ENCODE assay signal across 26 cellular contexts in genomic region chr1:158984386-158984785, GRCh38. TPM values are rescaled to one million over a fixed set of nuclear protein-coding genes. Genes with fewer than 3 reads are reported as not detected.
"Had no signal": no experiment of that assay in that cellular context is flagged by ENCODE, and none has a peak within 500 bp of the region (broad histone marks: within the 10 kb centered on the region; RNA-seq: fewer than 3 reads in every experiment).

No MANE protein-coding gene starts in this region.

- H3K4me3 Mint-ChIP-seq: dendritic cell treated with granulocyte-macrophage colony-stimulating factor and Interleukin-4, amounts not matched to agents 40 ng/mL and 50 ng/mL, for 4 days; mesothelial cell of epicardium had no signal

- H3K27me3 ChIP-seq: esophagus muscularis mucosa, gastroesophageal sphincter, heart left ventricle, hepatocyte, left lung had no signal

- H3K27ac ChIP-seq: esophagus muscularis mucosa, foreskin keratinocyte, gastroesophageal sphincter, heart left ventricle, hepatocyte, left lung, lower lobe of right lung had no signal

- H3K27me3 Mint-ChIP-seq: dendritic cell treated with granulocyte-macrophage colony-stimulating factor and Interleukin-4, amounts not matched to agents 40 ng/mL and 50 ng/mL, for 4 days had no signal

- ATAC-seq: foreskin keratinocyte, gastroesophageal sphincter, heart left ventricle, left cardiac atrium, left lung, left ventricle myocardium superior, lower lobe of right lung, mucosa of descending colon had no signal

- DNase-seq: cortex of kidney; effector CD8-positive, alpha-beta T cell; foreskin keratinocyte; heart left ventricle; hypothalamus; left cardiac atrium; left lung; left ventricle myocardium superior; lower lobe of right lung; mesenchymal stem cell; mucosa of descending colon had no signal

- H3K36me3 Mint-ChIP-seq: mesothelial cell of epicardium had no signal

- H3K36me3 ChIP-seq: esophagus muscularis mucosa, gastroesophageal sphincter, heart left ventricle, left lung, lower lobe of right lung had no signal

- H3K4me3 ChIP-seq: esophagus muscularis mucosa, gastroesophageal sphincter, heart left ventricle, hepatocyte, left lung, lower lobe of right lung, mucosa of descending colon had no signal

- H3K27ac Mint-ChIP-seq: dendritic cell treated with granulocyte-macrophage colony-stimulating factor and Interleukin-4, amounts not matched to agents 40 ng/mL and 50 ng/mL, for 4 days; mesothelial cell of epicardium had no signal

- H3K4me1 Mint-ChIP-seq: mesothelial cell of epicardium had no signal

- H3K4me1 ChIP-seq: esophagus muscularis mucosa, foreskin keratinocyte, gastroesophageal sphincter, heart left ventricle, left lung, lower lobe of right lung had no signal

RNA-seq across cellular contexts. Expression of gene PYHIN1, which starts 53.0 kb away (rescaled TPM):
- total RNA-seq: cerebellum, dermis microvascular lymphatic vessel endothelial cell, endothelial cell of umbilical vein, epithelial cell of proximal tubule, fibroblast of lung, fibroblast of villous mesenchyme, frontal cortex, hepatocyte, kidney epithelial cell, left ventricle myocardium superior, lung microvascular endothelial cell, myocyte had no signal
- polyA plus RNA-seq: endothelial cell of umbilical vein, fibroblast of lung, hepatocyte had no signal
